ENCODE assay signal across 10 cellular contexts in the genomic region with DNA sequence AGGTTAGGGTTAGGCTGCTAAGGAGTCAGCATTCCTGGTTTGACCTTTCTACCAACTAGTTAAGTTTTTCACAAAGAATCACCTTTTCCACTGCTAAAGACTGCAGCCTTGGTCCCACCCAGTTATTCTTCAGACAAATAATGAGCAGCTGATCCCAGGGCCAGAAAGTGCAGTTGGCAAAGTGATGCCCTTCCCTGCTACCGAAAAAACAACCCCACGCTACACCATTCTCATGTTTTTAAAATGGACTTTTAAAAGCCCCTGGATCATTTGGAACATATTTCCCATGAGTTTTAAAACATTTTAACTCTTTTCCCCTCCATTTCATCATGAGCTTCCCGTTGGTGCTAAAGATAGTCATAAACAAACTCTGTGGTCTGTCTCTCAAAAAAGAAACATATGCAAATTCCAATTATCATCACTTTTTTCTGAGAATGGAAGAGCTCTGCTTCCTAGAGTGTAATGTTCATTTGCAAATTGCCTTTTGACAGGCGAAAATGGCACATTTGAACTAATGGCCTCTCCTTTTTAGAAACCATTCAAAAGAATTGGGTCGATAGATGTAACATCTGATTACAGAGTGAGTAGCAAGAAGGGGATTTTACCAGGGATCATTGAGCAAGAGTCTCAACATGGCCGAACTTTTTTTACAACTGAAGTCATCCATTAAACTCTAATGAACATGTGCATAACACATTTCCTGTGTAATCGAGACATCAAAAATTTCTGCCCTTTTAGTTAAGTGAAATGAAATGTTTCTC.
DNase-seq lines count a peak whose midpoint lies in the region; ATAC-seq, FAIRE-seq and TF ChIP-seq lines count a peak whose summit lies in the region.
"Had no signal": no experiment of that assay in that cellular context is flagged by ENCODE, and none has a peak within 500 bp of the region (broad histone marks: within the 10 kb centered on the region; RNA-seq: fewer than 3 reads in every experiment).

No MANE protein-coding gene starts in this region.

- peaks cover 40% of the 10 kb centered on the region for H3K4me1 Mint-ChIP-seq in activated CD4-positive, alpha-beta T cell treated with anti-CD3 and anti-CD28 coated beads for 36 hours
- H3K4me1 Mint-ChIP-seq in T-helper 17 cell = peaks cover 20% of the 10 kb centered on the region
- H3K4me1 Mint-ChIP-seq in stimulated activated memory B cell treated with anti-CD40 and anti-IgM and Interleukin-4, amounts not matched to agents 10 μg/mL and 1 μg/mL and 100 μg/mL, for 72 hours = peaks cover 43% of the 10 kb centered on the region

- no peak for TF ChIP-seq CTCF in kidney (IDR thresholded peaks at IDR 0.05; ENCODE audit: borderline replicate concordance, extremely low read depth, insufficient read depth)

- ATAC-seq in activated CD4-positive, alpha-beta T cell treated with anti-CD3 and anti-CD28 coated beads for 36 hours = peak; percentile 62
- ATAC-seq in HG02798 (IDR thresholded peaks at IDR 0.05; ENCODE audit: poor library complexity, unreplicated experiment) (peak; percentile 64), T-helper 17 cell (peak; percentile 65)
- ATAC-seq in stimulated activated memory B cell treated with anti-CD40 and anti-IgM and Interleukin-4, amounts not matched to agents 10 μg/mL and 1 μg/mL and 100 μg/mL, for 72 hours = peak; percentile 56

- H3K27me3 Mint-ChIP-seq in activated CD4-positive, alpha-beta T cell treated with anti-CD3 and anti-CD28 coated beads for 36 hours = no peaks in the 10 kb centered on the region
- H3K27me3 Mint-ChIP-seq in T-helper 17 cell = no peaks in the 10 kb centered on the region
- H3K27me3 Mint-ChIP-seq in stimulated activated memory B cell treated with anti-CD40 and anti-IgM and Interleukin-4, amounts not matched to agents 10 μg/mL and 1 μg/mL and 100 μg/mL, for 72 hours = no peaks in the 10 kb centered on the region

- FAIRE-seq in kidney (lab: Jason Lieb, UNC) (no peak), RCC 7860 (lab: Jason Lieb, UNC) (no peak)
- FAIRE-seq: A204.1 had no signal

- no peaks in the 10 kb centered on the region for H3K4me1 ChIP-seq in kidney (ENCODE audit: control insufficient read depth in 1 of 2, insufficient read depth in 1 of 2, low read depth in 1 of 2, low read length in 2 of 2)

- no peak overlapping the region for H3K4me3 ChIP-seq in kidney (ENCODE audit: low read length in 2 of 2)

- peaks cover 2% of the 10 kb centered on the region for H3K9me3 Mint-ChIP-seq in activated CD4-positive, alpha-beta T cell treated with anti-CD3 and anti-CD28 coated beads for 36 hours (ENCODE audit: low read depth)
- peaks cover 3% of the 10 kb centered on the region for H3K9me3 Mint-ChIP-seq in stimulated activated memory B cell treated with anti-CD40 and anti-IgM and Interleukin-4, amounts not matched to agents 10 μg/mL and 1 μg/mL and 100 μg/mL, for 72 hours

- POLR2A ChIA-PET in activated CD4-positive, alpha-beta T cell treated with anti-CD3 and anti-CD28 coated beads for 36 hours (lab: Charles Lee) = interaction anchor here (0.8 to 1.4 kb wide), 4 partner anchors 16 to 116 kb away, joined by 3 read pairs; no protein-coding TSS in a partner anchor

- H3K9ac ChIP-seq in kidney (ENCODE audit: low read length in 2 of 2) = no peak overlapping the region

- H3K36me3 ChIP-seq in kidney (ENCODE audit: control insufficient read depth in 1 of 2, insufficient read depth in 2 of 2, low read length in 2 of 2) = no peaks in the 10 kb centered on the region

- peak overlapping the region; percentile 89 for H3K27ac Mint-ChIP-seq in activated CD4-positive, alpha-beta T cell treated with anti-CD3 and anti-CD28 coated beads for 36 hours
- peak overlapping the region; percentile 64 for H3K27ac Mint-ChIP-seq in T-helper 17 cell
- H3K27ac Mint-ChIP-seq in stimulated activated memory B cell treated with anti-CD40 and anti-IgM and Interleukin-4, amounts not matched to agents 10 μg/mL and 1 μg/mL and 100 μg/mL, for 72 hours = peak overlapping the region; percentile 63
- H3K27ac Mint-ChIP-seq: mesothelial cell of epicardium had no signal

- H3K27ac ChIP-seq in kidney (ENCODE audit: low read depth in 2 of 2, low read length in 2 of 2) = no peak overlapping the region

- peaks cover 10% of the 10 kb centered on the region for H3K36me3 Mint-ChIP-seq in activated CD4-positive, alpha-beta T cell treated with anti-CD3 and anti-CD28 coated beads for 36 hours (ENCODE audit: low read depth)
- peaks cover 3% of the 10 kb centered on the region for H3K36me3 Mint-ChIP-seq in T-helper 17 cell (ENCODE audit: low read depth)
- H3K36me3 Mint-ChIP-seq in stimulated activated memory B cell treated with anti-CD40 and anti-IgM and Interleukin-4, amounts not matched to agents 10 μg/mL and 1 μg/mL and 100 μg/mL, for 72 hours = no peaks in the 10 kb centered on the region
- H3K36me3 Mint-ChIP-seq: mesothelial cell of epicardium had no signal

- intact Hi-C loops in activated CD4-positive, alpha-beta T cell treated with anti-CD3 and anti-CD28 coated beads for 36 hours (cut with DNase I, micrococcal nuclease) = loop anchor here (1.0 to 5.0 kb wide), 5 partner anchors 16 to 131 kb away; partner anchors contain the start of gene RAP1B (in 2 of the 2)
- intact Hi-C loops in kidney (cut with DNase I) = no loop called here

- CTCF ChIA-PET in activated CD4-positive, alpha-beta T cell treated with anti-CD3 and anti-CD28 coated beads for 36 hours (lab: Charles Lee) = interaction anchor here (0.5 to 1.5 kb wide), 7 partner anchors 12 to 393 kb away, joined by 3 to 6 read pairs (median 4); no protein-coding TSS in a partner anchor

- H3K4me3 Mint-ChIP-seq in activated CD4-positive, alpha-beta T cell treated with anti-CD3 and anti-CD28 coated beads for 36 hours = peak overlapping the region; percentile 2
- H3K4me3 Mint-ChIP-seq in T-helper 17 cell = peak overlapping the region; percentile 49
- peak overlapping the region; percentile 38 for H3K4me3 Mint-ChIP-seq in stimulated activated memory B cell treated with anti-CD40 and anti-IgM and Interleukin-4, amounts not matched to agents 10 μg/mL and 1 μg/mL and 100 μg/mL, for 72 hours
- H3K4me3 Mint-ChIP-seq: mesothelial cell of epicardium had no signal

- no peaks in the 10 kb centered on the region for H3K9me3 ChIP-seq in T-helper 17 cell (ENCODE audit: control insufficient read depth, low read length, poor library complexity, severe bottlenecking)
- H3K9me3 ChIP-seq in kidney (ENCODE audit: control insufficient read depth in 1 of 2, low read length in 2 of 2) = no peaks in the 10 kb centered on the region

- DNase-seq in activated CD4-positive, alpha-beta T cell treated with anti-CD3 and anti-CD28 coated beads for 36 hours = peak; percentile 23
- DNase-seq in activated CD4-positive, alpha-beta T cell treated with anti-CD3 and anti-CD28 coated beads for 4 hours = no peak
- no peak for DNase-seq in T-helper 17 cell
- DNase-seq in kidney = no peak
- DNase-seq in RCC 7860 (ENCODE audit: low spot score) = no peak
- DNase-seq in DMS53 treated with DMSO at 0.1 percent for 48 hours (lab: John Stamatoyannopoulos, UW; ENCODE audit: unreplicated experiment) = no peak
